ENCODE assay signal across 21 cellular contexts in the genomic region with DNA sequence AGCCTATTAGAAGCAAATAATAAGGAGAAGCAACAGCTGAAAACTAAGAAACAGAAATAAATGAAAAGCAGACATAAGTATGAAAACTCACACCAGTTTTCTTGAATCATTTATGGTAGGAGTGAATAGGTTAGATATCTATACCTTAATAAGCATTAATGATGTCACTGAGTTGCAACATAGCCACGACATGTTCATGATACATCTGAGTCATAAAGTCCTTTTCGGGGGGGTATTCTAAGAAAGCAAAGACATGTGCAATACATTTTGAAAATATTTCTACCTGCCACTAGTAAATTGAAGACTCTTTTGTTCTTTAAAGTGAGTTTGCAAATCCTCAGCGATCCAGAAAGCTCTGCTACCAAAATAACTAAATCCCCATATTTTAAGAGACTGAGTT. TPM values are rescaled to one million over a fixed set of nuclear protein-coding genes. Genes with fewer than 3 reads are reported as not detected.
DNase-seq lines count a peak whose midpoint lies in the region; ATAC-seq lines count a peak whose summit lies in the region.
"Had no signal": no experiment of that assay in that cellular context is flagged by ENCODE, and none has a peak within 500 bp of the region (broad histone marks: within the 10 kb centered on the region; RNA-seq: fewer than 3 reads in every experiment).

No MANE protein-coding gene starts in this region.

- H3K4me3 ChIP-seq in adipocyte (ENCODE audit: low read length) (no peak overlapping the region), subcutaneous abdominal adipose tissue (ENCODE audit: low read depth in 1 of 5, low read length in 5 of 5) (no peak overlapping the region)
- H3K4me3 ChIP-seq: upper lobe of left lung had no signal

- H3K36me3 Mint-ChIP-seq in activated CD8-positive, alpha-beta memory T cell treated with anti-CD3 and anti-CD28 coated beads, Interleukin-2, amount 10 ng/mL, durations not matched to agents 7 days and 5 days: no peaks in the 10 kb centered on the region
- H3K36me3 Mint-ChIP-seq: activated naive CD4-positive, alpha-beta T cell treated with anti-CD3 and anti-CD28 coated beads, Interleukin-2, amount 50 U/mL, for 72 hours; CD8-positive, alpha-beta T cell had no signal

- no peak overlapping the region for H3K27ac ChIP-seq in epithelial cell of prostate
- peak overlapping the region; percentile 51 for H3K27ac ChIP-seq in subcutaneous abdominal adipose tissue (ENCODE audit: low read depth, low read length)
- H3K27ac ChIP-seq: VCaP had no signal

- peaks cover 10% of the 10 kb centered on the region for H3K27me3 Mint-ChIP-seq in activated CD8-positive, alpha-beta memory T cell treated with anti-CD3 and anti-CD28 coated beads, Interleukin-2, amount 10 ng/mL, durations not matched to agents 7 days and 5 days

- no peak for DNase-seq in activated CD8-positive, alpha-beta memory T cell treated with anti-CD3 and anti-CD28 coated beads, Interleukin-2, amount 10 ng/mL, durations not matched to agents 7 days and 5 days
- DNase-seq in activated CD8-positive, alpha-beta memory T cell treated with anti-CD3 and anti-CD28 coated beads, Interleukin-2, amount 50 U/mL, for 48 hours: no peak
- DNase-seq in adipocyte (ENCODE audit: low read depth): peak; percentile 31
- peak; percentile 10 for DNase-seq in epithelial cell of prostate (ENCODE audit: low read depth, low spot score)
- no peak for DNase-seq in C1 segment of cervical spinal cord (lab: John Stamatoyannopoulos, UW)
- no peak for DNase-seq in DMS53 (lab: John Stamatoyannopoulos, UW)
- DNase-seq: activated CD4-positive, alpha-beta T cell treated with anti-CD3 and anti-CD28 coated beads, Interleukin-2, amount 10 ng/mL, durations not matched to agents 7 days and 5 days; CD8-positive, alpha-beta T cell; cerebellar nuclear complex; DMS 273 treated with DMSO at 0.1 percent for 48 hours; mesenchymal stem cell; NCI-H1694 treated with DMSO at 0.1 percent for 48 hours; NCI-H2171 treated with DMSO at 0.1 percent for 48 hours; NCI-H526 treated with DMSO at 0.1 percent for 48 hours; substantia nigra; upper lobe of left lung had no signal

- no peaks in the 10 kb centered on the region for H3K27me3 ChIP-seq in adipocyte (replicated peaks; ENCODE audit: control insufficient read depth, insufficient read depth, low read length)
- peaks cover 0 to 3% (median 0%) of the 10 kb centered on the region in 5 donors for H3K27me3 ChIP-seq in subcutaneous abdominal adipose tissue (ENCODE audit: control insufficient read depth in 5 of 5, insufficient read depth in 4 of 5, low read length in 5 of 5)
- H3K27me3 ChIP-seq: upper lobe of left lung had no signal

- H3K9ac ChIP-seq in adipocyte (ENCODE audit: low read length) (no peak overlapping the region), subcutaneous abdominal adipose tissue (ENCODE audit: low read length in 5 of 5) (peak overlapping the region in 1 of 5 donors; percentile 16)

- no peak overlapping the region for H3K4me3 Mint-ChIP-seq in activated CD8-positive, alpha-beta memory T cell treated with anti-CD3 and anti-CD28 coated beads, Interleukin-2, amount 10 ng/mL, durations not matched to agents 7 days and 5 days
- H3K4me3 Mint-ChIP-seq: activated CD4-positive, alpha-beta T cell treated with anti-CD3 and anti-CD28 coated beads, Interleukin-2, amount 10 ng/mL, durations not matched to agents 7 days and 5 days; CD8-positive, alpha-beta T cell; T-helper 2 cell treated with Interferon-gamma antibody and Interleukin-4, amounts not matched to agents 5 μg/mL and 100 μg/mL, for 36 hours had no signal

- H3K4me1 ChIP-seq in adipocyte (ENCODE audit: control insufficient read depth, insufficient read depth, low read length) (peaks cover 8% of the 10 kb centered on the region), subcutaneous abdominal adipose tissue (ENCODE audit: control insufficient read depth in 5 of 5, insufficient read depth in 5 of 5, low read length in 5 of 5) (peaks cover 3 to 87% (median 47%) of the 10 kb centered on the region in 5 donors)

- ATAC-seq in activated CD8-positive, alpha-beta memory T cell treated with anti-CD3 and anti-CD28 coated beads, Interleukin-2, amount 10 ng/mL, durations not matched to agents 7 days and 5 days: peak; percentile 42
- no peak for ATAC-seq in GM18858 (IDR thresholded peaks at IDR 0.05; ENCODE audit: unreplicated experiment)
- ATAC-seq: activated naive CD4-positive, alpha-beta T cell treated with anti-CD3 and anti-CD28 coated beads, Interleukin-2, amount 50 U/mL, for 72 hours; CD8-positive, alpha-beta T cell had no signal

- H3K4me1 Mint-ChIP-seq in activated CD8-positive, alpha-beta memory T cell treated with anti-CD3 and anti-CD28 coated beads, Interleukin-2, amount 10 ng/mL, durations not matched to agents 7 days and 5 days: peaks cover 40% of the 10 kb centered on the region

- H3K9me3 ChIP-seq in adipocyte (ENCODE audit: control insufficient read depth, low read length): no peaks in the 10 kb centered on the region
- H3K9me3 ChIP-seq in subcutaneous abdominal adipose tissue (ENCODE audit: control insufficient read depth in 5 of 5, low read length in 5 of 5): no peaks in the 10 kb centered on the region
- H3K9me3 ChIP-seq: upper lobe of left lung had no signal

- H3K27ac Mint-ChIP-seq in activated CD8-positive, alpha-beta memory T cell treated with anti-CD3 and anti-CD28 coated beads, Interleukin-2, amount 10 ng/mL, durations not matched to agents 7 days and 5 days: no peak overlapping the region
- H3K27ac Mint-ChIP-seq: activated CD4-positive, alpha-beta T cell treated with anti-CD3 and anti-CD28 coated beads, Interleukin-2, amount 10 ng/mL, durations not matched to agents 7 days and 5 days; CD8-positive, alpha-beta T cell; T-helper 2 cell treated with Interferon-gamma antibody and Interleukin-4, amounts not matched to agents 5 μg/mL and 100 μg/mL, for 36 hours had no signal

- no peaks in the 10 kb centered on the region for H3K9me3 Mint-ChIP-seq in activated CD8-positive, alpha-beta memory T cell treated with anti-CD3 and anti-CD28 coated beads, Interleukin-2, amount 10 ng/mL, durations not matched to agents 7 days and 5 days (ENCODE audit: low read depth)
- H3K9me3 Mint-ChIP-seq: activated CD4-positive, alpha-beta T cell treated with anti-CD3 and anti-CD28 coated beads, Interleukin-2, amount 10 ng/mL, durations not matched to agents 7 days and 5 days; activated naive CD4-positive, alpha-beta T cell treated with anti-CD3 and anti-CD28 coated beads, Interleukin-2, amount 50 U/mL, for 72 hours; CD8-positive, alpha-beta T cell; T-helper 2 cell treated with Interferon-gamma antibody and Interleukin-4, amounts not matched to agents 5 μg/mL and 100 μg/mL, for 36 hours had no signal

- H3K36me3 ChIP-seq in adipocyte (ENCODE audit: control insufficient read depth, insufficient read depth, low read length, severe bottlenecking) (no peaks in the 10 kb centered on the region), subcutaneous abdominal adipose tissue (ENCODE audit: control insufficient read depth in 5 of 5, insufficient read depth in 5 of 5, low read length in 5 of 5) (peaks cover 0 to 15% (median 10%) of the 10 kb centered on the region in 5 donors)
- H3K36me3 ChIP-seq: upper lobe of left lung had no signal

- CTCF ChIA-PET in activated CD8-positive, alpha-beta memory T cell treated with anti-CD3 and anti-CD28 coated beads, Interleukin-2, amount 10 ng/mL, durations not matched to agents 7 days and 5 days (lab: Charles Lee): interaction anchor here (0.6 to 4.9 kb wide), 4 partner anchors 18 to 188 kb away, joined by 3 to 29 read pairs (median 8); no protein-coding TSS in a partner anchor

RNA-seq across cellular contexts. Expression of gene CD34, which starts 7.2 kb away (rescaled TPM):
- total RNA-seq in activated CD8-positive, alpha-beta memory T cell treated with anti-CD3 and anti-CD28 coated beads, Interleukin-2, amount 10 ng/mL, durations not matched to agents 7 days and 5 days: under 1 TPM; 0.02 to 0.06 TPM
- total RNA-seq: CD8-positive, alpha-beta T cell had no signal

Comparison
In these comparisons a context has a peak if more than half of its experiments do, and no peak if none do; other contexts are left out.
1. DNase-seq: peak in adipocyte (single experiment) and epithelial cell of prostate (single experiment); none in activated CD8-positive, alpha-beta memory T cell treated with anti-CD3 and anti-CD28 coated beads, Interleukin-2, amount 10 ng/mL, durations not matched to agents 7 days and 5 days (single experiment), activated CD8-positive, alpha-beta memory T cell treated with anti-CD3 and anti-CD28 coated beads, Interleukin-2, amount 50 U/mL, for 48 hours (single experiment), C1 segment of cervical spinal cord (0 of 14) and DMS53 (single experiment).